Comparison of ENCODE assay signal across 37 cellular contexts in genomic region chr6:139850512-139850911, GRCh38.
A peak's percentile ranks its signal among the peaks of the same experiment; 100 is the strongest.
DNase-seq lines count a peak whose midpoint lies in the region; ATAC-seq, FAIRE-seq and TF ChIP-seq lines count a peak whose summit lies in the region.
"Had no signal": no experiment of that assay in that cellular context is flagged by ENCODE, and none has a peak within 500 bp of the region (broad histone marks: within the 10 kb centered on the region; RNA-seq: fewer than 3 reads in every experiment).

No MANE protein-coding gene starts in this region.

- H3K4me3 Mint-ChIP-seq in glutamatergic neuron (ENCODE audit: unreplicated experiment): no peak overlapping the region
- H3K4me3 Mint-ChIP-seq: B cell; CD14-positive monocyte; CD4-positive, alpha-beta memory T cell; CD4-positive, alpha-beta T cell; CD4-positive, CD25-positive, alpha-beta regulatory T cell; CD8-positive, alpha-beta memory T cell; CD8-positive, alpha-beta T cell had no signal

- no peaks in the 10 kb centered on the region for H3K79me2 ChIP-seq in smooth muscle cell (ENCODE audit: low read depth)

- H3K4me1 ChIP-seq in HEK293 (ENCODE audit: control insufficient read depth, insufficient read depth, low read length) (peaks cover under 1% of the 10 kb centered on the region; the same call in 1 of the 2 replicates), Panc1 (ENCODE audit: control insufficient read depth, insufficient read depth, low read length) (no peaks in the 10 kb centered on the region; the same call in 1 of the 2 replicates), smooth muscle cell (ENCODE audit: low read depth) (peaks cover 36% of the 10 kb centered on the region)
- H3K4me1 ChIP-seq: BE2C, BLaER1 had no signal

- H4K20me1 ChIP-seq in smooth muscle cell (ENCODE audit: low read depth): no peaks in the 10 kb centered on the region
- H4K20me1 ChIP-seq: BLaER1; BLaER1 treated with 17β-estradiol and CSF1 and Interleukin-3, amounts not matched to agents 10 nM and 100 nM had no signal

- no peak overlapping the region for H2AFZ ChIP-seq in smooth muscle cell (ENCODE audit: low read depth)

- H3F3A ChIP-seq in smooth muscle cell (ENCODE audit: low read depth): peaks cover 33% of the 10 kb centered on the region

- no peak for ATAC-seq in Panc1
- ATAC-seq in GM18870 (IDR thresholded peaks at IDR 0.05; ENCODE audit: unreplicated experiment): no peak
- ATAC-seq: A549; CD8-positive, alpha-beta T cell had no signal

- in situ Hi-C loops in Panc1 (cut with HindIII; ENCODE audit: low pct_unique_long_range_greater_than_20kb, low sequenced_read_pairs): no loop called here

- 98% methylated on average over 2 of the region's 2 CpGs for WGBS in smooth muscle cell (ENCODE audit: low lambda C conversion rate)

- H3K27me3 ChIP-seq in Panc1 (ENCODE audit: control insufficient read depth, insufficient read depth, low read length): no peaks in the 10 kb centered on the region
- no peaks in the 10 kb centered on the region for H3K27me3 ChIP-seq in smooth muscle cell (ENCODE audit: low read depth)
- H3K27me3 ChIP-seq: BE2C; BLaER1; BLaER1 treated with 17β-estradiol and CSF1 and Interleukin-3, amounts not matched to agents 10 nM and 100 nM had no signal

- DNase-seq in Panc1 (ENCODE audit: low read depth, low spot score) (no peak), smooth muscle cell (lab: John Stamatoyannopoulos, UW; ENCODE audit: unreplicated experiment) (no peak), glutamatergic neuron (no peak), NCI-H82 (lab: John Stamatoyannopoulos, UW) (no peak), glomerular visceral epithelial cell (ENCODE audit: extremely low spot score) (no peak)
- DNase-seq: 8988T; ACHN; AML-193; BE2C; C1 segment of cervical spinal cord; Caco-2; Calu3; CD4-positive, alpha-beta memory T cell; CD4-positive, alpha-beta T cell; CD4-positive, CD25-positive, alpha-beta regulatory T cell; CD8-positive, alpha-beta memory T cell; CD8-positive, alpha-beta T cell; COR-L47; DMS 273 treated with DMSO at 0.1 percent for 48 hours; DMS153; DMS53; DMS79; DMS79 treated with DMSO at 0.1 percent for 48 hours; DND-41; EL had no signal

- no peak overlapping the region for H3K4me2 ChIP-seq in smooth muscle cell
- H3K4me2 ChIP-seq: A549; BLaER1; BLaER1 treated with 17β-estradiol and CSF1 and Interleukin-3, amounts not matched to agents 10 nM and 100 nM had no signal

- H3K36me3 Mint-ChIP-seq in glutamatergic neuron (ENCODE audit: unreplicated experiment): no peaks in the 10 kb centered on the region
- H3K36me3 Mint-ChIP-seq: CD4-positive, alpha-beta memory T cell; CD4-positive, CD25-positive, alpha-beta regulatory T cell; CD8-positive, alpha-beta memory T cell; CD8-positive, alpha-beta T cell had no signal

- H3K4me1 Mint-ChIP-seq in glutamatergic neuron (ENCODE audit: low read depth, unreplicated experiment): no peaks in the 10 kb centered on the region
- H3K4me1 Mint-ChIP-seq: CD4-positive, CD25-positive, alpha-beta regulatory T cell; CD8-positive, alpha-beta memory T cell had no signal

- POLR2A ChIA-PET in HEK293 (lab: Yijun Ruan, JAX) (no interaction called here), Panc1 (lab: Charles Lee) (no interaction called here)

- H3K9me3 Mint-ChIP-seq in glutamatergic neuron (ENCODE audit: unreplicated experiment): peaks cover 1% of the 10 kb centered on the region
- H3K9me3 Mint-ChIP-seq: CD4-positive, alpha-beta T cell; CD8-positive, alpha-beta T cell had no signal

- no TSS peak for BruUV-seq in Panc1 (replicated peaks; lab: Mats Ljungman, UMichigan)

- intact Hi-C loops in Panc1 (cut with micrococcal nuclease; ENCODE audit: unreplicated experiment): no loop called here

- peak; percentile 78 for FAIRE-seq in colon (lab: Jason Lieb, UNC)
- FAIRE-seq: A204.1, A549, D721Med had no signal

- no peak overlapping the region for H3K4me3 ChIP-seq in HEK293 (ENCODE audit: low read depth, low read length)
- H3K4me3 ChIP-seq in Panc1 (ENCODE audit: low read depth in 2 of 2, low read length in 2 of 2): no peak overlapping the region
- H3K4me3 ChIP-seq in smooth muscle cell: no peak overlapping the region
- H3K4me3 ChIP-seq: A549; BLaER1; BLaER1 treated with 17β-estradiol and CSF1 and Interleukin-3, amounts not matched to agents 10 nM and 100 nM had no signal

- H3K27me3 Mint-ChIP-seq in glutamatergic neuron (ENCODE audit: unreplicated experiment): peaks cover 4% of the 10 kb centered on the region
- H3K27me3 Mint-ChIP-seq: B cell; CD4-positive, alpha-beta T cell; CD4-positive, CD25-positive, alpha-beta regulatory T cell; CD8-positive, alpha-beta memory T cell had no signal

- CTCF ChIA-PET in HEK293 (lab: Yijun Ruan, JAX): interaction anchor here (0.5 kb wide), 1 partner anchor 42 kb away, joined by 3 read pairs; no protein-coding TSS in a partner anchor
- CTCF ChIA-PET in Panc1 (lab: Charles Lee): no interaction called here

- no peaks in the 10 kb centered on the region for H3K36me3 ChIP-seq in HEK293 (ENCODE audit: control insufficient read depth in 2 of 2, insufficient read depth in 1 of 2, low read length in 2 of 2)
- no peaks in the 10 kb centered on the region for H3K36me3 ChIP-seq in Panc1 (ENCODE audit: control insufficient read depth, insufficient read depth, low read length)
- H3K36me3 ChIP-seq in smooth muscle cell (ENCODE audit: low read depth): no peaks in the 10 kb centered on the region
- H3K36me3 ChIP-seq: BE2C; BLaER1; BLaER1 treated with 17β-estradiol and CSF1 and Interleukin-3, amounts not matched to agents 10 nM and 100 nM had no signal

- TF ChIP-seq CTCF in HEK293 (tag by site-specific recombination; IDR thresholded peaks at IDR 0.05): no peak
- no peak for TF ChIP-seq CTCF in Panc1 (IDR thresholded peaks at IDR 0.05)
- no peak for TF ChIP-seq CTCF in smooth muscle cell (IDR thresholded peaks at IDR 0.05; ENCODE audit: borderline replicate concordance, insufficient read depth, poor library complexity, severe bottlenecking)
- no peak for TF ChIP-seq CTCF in glutamatergic neuron (IDR thresholded peaks at IDR 0.05; ENCODE audit: partially characterized antibody, unreplicated experiment)

- H3K9ac ChIP-seq in smooth muscle cell (ENCODE audit: low read depth): no peak overlapping the region
- H3K9ac ChIP-seq: BLaER1; BLaER1 treated with 17β-estradiol and CSF1 and Interleukin-3, amounts not matched to agents 10 nM and 100 nM had no signal

- no peak overlapping the region for H3K27ac Mint-ChIP-seq in glutamatergic neuron (ENCODE audit: unreplicated experiment)
- H3K27ac Mint-ChIP-seq: B cell; CD14-positive monocyte; CD4-positive, alpha-beta memory T cell; CD4-positive, alpha-beta T cell; CD4-positive, CD25-positive, alpha-beta regulatory T cell; CD8-positive, alpha-beta memory T cell; CD8-positive, alpha-beta T cell had no signal

- H3K27ac ChIP-seq in HEK293 (ENCODE audit: extremely low read depth, low read depth, low read length) (no peak overlapping the region), Panc1 (ENCODE audit: low read length) (peak overlapping the region; percentile 8; the same call in 1 of the 2 replicates), smooth muscle cell (ENCODE audit: low read depth) (peak overlapping the region; percentile 96)
- H3K27ac ChIP-seq: 22Rv1; A549; BLaER1; BLaER1 treated with 17β-estradiol and CSF1 and Interleukin-3, amounts not matched to agents 10 nM and 100 nM; C4-2B had no signal

- H3K9me3 ChIP-seq in HEK293 (ENCODE audit: control insufficient read depth, insufficient read depth, low read depth, low read length) (no peaks in the 10 kb centered on the region), Panc1 (ENCODE audit: control insufficient read depth, insufficient read depth, low read depth, low read length) (peaks cover 12% of the 10 kb centered on the region; the same call in 1 of the 2 replicates), smooth muscle cell (replicated peaks; ENCODE audit: low read depth) (no peaks in the 10 kb centered on the region)
- H3K9me3 ChIP-seq: BE2C; BLaER1; BLaER1 treated with 17β-estradiol and CSF1 and Interleukin-3, amounts not matched to agents 10 nM and 100 nM; Caco-2 had no signal

TF ChIP-seq in HEK293, 187 proteins besides CTCF, POLR2A, EP300 and RAD21 (continues in another document):
- TF ChIP-seq TSHZ1 (tag by site-specific recombination; IDR thresholded peaks at IDR 0.05; ENCODE audit: borderline replicate concordance) (no peak), ZNF510 (tag by site-specific recombination; IDR thresholded peaks at IDR 0.05; ENCODE audit: insufficient replicate concordance) (no peak), ZNF239 (tag by site-specific recombination; IDR thresholded peaks at IDR 0.05) (no peak), ZNF558 (tag by site-specific recombination; IDR thresholded peaks at IDR 0.05) (peak; percentile 98)
